In genomic region chrX:46574941-46575381, GRCh38 we compare ENCODE assay signal across 8 cellular contexts. TPM values are rescaled to one million over a fixed set of nuclear protein-coding genes. Genes with fewer than 3 reads are reported as not detected.
DNase-seq lines count a peak whose midpoint lies in the region; ATAC-seq, FAIRE-seq and TF ChIP-seq lines count a peak whose summit lies in the region.

No MANE protein-coding gene starts in this region.

- no peaks in the 10 kb centered on the region for H3K36me3 Mint-ChIP-seq in IgD-negative memory B cell
- peaks cover 9% of the 10 kb centered on the region for H3K36me3 Mint-ChIP-seq in activated CD4-positive, alpha-beta T cell treated with anti-CD3 and anti-CD28 coated beads for 36 hours (ENCODE audit: low read depth)

- H3K4me3 Mint-ChIP-seq in IgD-negative memory B cell = peak overlapping the region in 3 of 4 donors; percentile 17 to 91 (median 68)
- H3K4me3 Mint-ChIP-seq in activated CD4-positive, alpha-beta T cell treated with anti-CD3 and anti-CD28 coated beads for 36 hours = peak overlapping the region; percentile 77

- peak overlapping the region; percentile 72 for H2AFZ ChIP-seq in neuron (ENCODE audit: low read depth, low read length)

- in situ Hi-C loops in GM13977 (cut with MboI; ENCODE audit: low pct_unique_long_range_greater_than_20kb, low sequenced_read_pairs, unreplicated experiment) = no loop called here

- no peak for FAIRE-seq in D721Med (lab: Jason Lieb, UNC)

- POLR2A ChIA-PET in activated CD4-positive, alpha-beta T cell treated with anti-CD3 and anti-CD28 coated beads for 36 hours (lab: Charles Lee) = no interaction called here

- TF ChIP-seq CTCF in GM13977 (IDR thresholded peaks at IDR 0.05; ENCODE audit: extremely low read depth, insufficient read depth, missing control alignments) = peak; percentile 25
- no peak for TF ChIP-seq CTCF in D721Med (IDR thresholded peaks at IDR 0.05; ENCODE audit: insufficient read depth, missing control alignments)

- intact Hi-C loops in activated CD4-positive, alpha-beta T cell treated with anti-CD3 and anti-CD28 coated beads for 36 hours (cut with DNase I, micrococcal nuclease) = loop anchor here (2.0 to 10.0 kb wide), 7 partner anchors 62 to 953 kb away; no protein-coding TSS in a partner anchor
- intact Hi-C loops in posterior vena cava (cut with DNase I) = loop anchor here in 1 of 2 donors (10.0 kb wide), 1 partner anchor 70 kb away; no protein-coding TSS in a partner anchor

- H3K4me1 Mint-ChIP-seq in IgD-negative memory B cell = peaks cover 20 to 25% (median 22%) of the 10 kb centered on the region in 3 donors
- H3K4me1 Mint-ChIP-seq in activated CD4-positive, alpha-beta T cell treated with anti-CD3 and anti-CD28 coated beads for 36 hours = peaks cover 49% of the 10 kb centered on the region

- H3K4me1 ChIP-seq in neuron (ENCODE audit: insufficient read depth, low read length) = peaks cover 13% of the 10 kb centered on the region

- peaks cover 6% of the 10 kb centered on the region for H3K27me3 ChIP-seq in neuron (ENCODE audit: insufficient read depth, low read length)

- peaks cover 2% of the 10 kb centered on the region for H3K27me3 Mint-ChIP-seq in IgD-negative memory B cell
- H3K27me3 Mint-ChIP-seq in activated CD4-positive, alpha-beta T cell treated with anti-CD3 and anti-CD28 coated beads for 36 hours = no peaks in the 10 kb centered on the region

- DNase-seq in GM13977 (ENCODE audit: low spot score) (peak; percentile 39), erythroblast (lab: John Stamatoyannopoulos, UW) (peak; percentile 3 to 18), posterior vena cava (ENCODE audit: low spot score) (no peak), D721Med (ENCODE audit: insufficient read length, low spot score) (no peak)
- DNase-seq in activated CD4-positive, alpha-beta T cell treated with anti-CD3 and anti-CD28 coated beads for 36 hours = peak; percentile 71

- peak overlapping the region; percentile 54 for H3K4me3 ChIP-seq in neuron (ENCODE audit: low read length)

- no peak overlapping the region for H3K27ac Mint-ChIP-seq in IgD-negative memory B cell
- no peak overlapping the region for H3K27ac Mint-ChIP-seq in activated CD4-positive, alpha-beta T cell treated with anti-CD3 and anti-CD28 coated beads for 36 hours

- H3K9me3 ChIP-seq in neuron (ENCODE audit: low read length) = no peaks in the 10 kb centered on the region

- no peak for TF ChIP-seq POLR2A in erythroblast (IDR thresholded peaks at IDR 0.05; ENCODE audit: low read length)

- ATAC-seq in activated CD4-positive, alpha-beta T cell treated with anti-CD3 and anti-CD28 coated beads for 36 hours = peak; percentile 11
- ATAC-seq in GM19395 (IDR thresholded peaks at IDR 0.05; ENCODE audit: unreplicated experiment) = no peak

- H3K9me3 Mint-ChIP-seq in IgD-negative memory B cell = no peaks in the 10 kb centered on the region
- no peaks in the 10 kb centered on the region for H3K9me3 Mint-ChIP-seq in activated CD4-positive, alpha-beta T cell treated with anti-CD3 and anti-CD28 coated beads for 36 hours (ENCODE audit: low read depth)

- CTCF ChIA-PET in activated CD4-positive, alpha-beta T cell treated with anti-CD3 and anti-CD28 coated beads for 36 hours (lab: Charles Lee) = no interaction called here

- no peaks in the 10 kb centered on the region for H3K36me3 ChIP-seq in neuron (ENCODE audit: insufficient read depth, low read length)

RNA-seq across cellular contexts. Expression of gene CHST7, which starts 1.4 kb away (rescaled TPM):
- polyA plus RNA-seq in IgD-negative memory B cell = 4.0 TPM
- 1 to 10 TPM; 2.0 to 2.5 TPM for total RNA-seq in activated CD4-positive, alpha-beta T cell treated with anti-CD3 and anti-CD28 coated beads for 36 hours
- 1 to 10 TPM; 6.0 to 7.3 TPM for total RNA-seq in posterior vena cava

RNA-seq across cellular contexts. Expression of gene ZNF674, which starts 29.7 kb away (rescaled TPM):
- polyA plus RNA-seq in IgD-negative memory B cell = 0.23 TPM
- total RNA-seq in activated CD4-positive, alpha-beta T cell treated with anti-CD3 and anti-CD28 coated beads for 36 hours = 1 to 10 TPM; 2.0 to 2.6 TPM
- 1 to 10 TPM; 4.6 to 5.6 TPM for total RNA-seq in posterior vena cava

Comparison
In these comparisons a context has a peak if more than half of its experiments do, and no peak if none do; other contexts are left out.
1. DNase-seq: peak in GM13977 (single experiment), activated CD4-positive, alpha-beta T cell treated with anti-CD3 and anti-CD28 coated beads for 36 hours (single experiment) and erythroblast (2 of 2); none in posterior vena cava (single experiment) and D721Med (single experiment).